In genomic region chr6:11223296-11223695, GRCh38 we compare ENCODE assay signal across 14 cellular contexts. TPM values are rescaled to one million over a fixed set of nuclear protein-coding genes. Genes with fewer than 3 reads are reported as not detected.
DNase-seq lines count a peak whose midpoint lies in the region; ATAC-seq and TF ChIP-seq lines count a peak whose summit lies in the region.
"Had no signal": no experiment of that assay in that cellular context is flagged by ENCODE, and none has a peak within 500 bp of the region (broad histone marks: within the 10 kb centered on the region; RNA-seq: fewer than 3 reads in every experiment).

No MANE protein-coding gene starts in this region.

- TF ChIP-seq CTCF in right atrium auricular region (IDR thresholded peaks at IDR 0.05) (no peak), uterus (IDR thresholded peaks at IDR 0.05) (no peak), sigmoid colon (IDR thresholded peaks at IDR 0.05) (no peak)

- H3K27me3 Mint-ChIP-seq in memory B cell: no peaks in the 10 kb centered on the region

- ATAC-seq in left ventricle myocardium superior: no peak
- ATAC-seq in memory B cell (ENCODE audit: low read depth): no peak
- ATAC-seq in HG02884 (IDR thresholded peaks at IDR 0.05; ENCODE audit: unreplicated experiment): no peak
- ATAC-seq: activated naive CD4-positive, alpha-beta T cell treated with anti-CD3 and anti-CD28 coated beads, Interleukin-2, amount 50 U/mL, for 72 hours had no signal

- TF ChIP-seq POLR2A in uterus (IDR thresholded peaks at IDR 0.05) (no peak), sigmoid colon (IDR thresholded peaks at IDR 0.05) (no peak)

- H3K4me1 Mint-ChIP-seq in memory B cell: peaks cover 33% of the 10 kb centered on the region

- intact Hi-C loops in left ventricle myocardium superior (cut with micrococcal nuclease): loop anchor here (10.0 kb wide), 1 partner anchor 142 kb away; no protein-coding TSS in a partner anchor
- intact Hi-C loops in uterus (cut with DNase I; ENCODE audit: low total_unique reads): no loop called here
- intact Hi-C loops in sigmoid colon (cut with DNase I): no loop called here

- H3K36me3 ChIP-seq in right atrium auricular region (peaks cover 12% of the 10 kb centered on the region), uterus (no peaks in the 10 kb centered on the region), sigmoid colon (no peaks in the 10 kb centered on the region)

- peaks cover 0 to 61% of the 10 kb centered on the region in 2 donors for H3K4me1 ChIP-seq in right atrium auricular region
- peaks cover 6 to 8% of the 10 kb centered on the region in 2 donors for H3K4me1 ChIP-seq in uterus
- H3K4me1 ChIP-seq in sigmoid colon: peaks cover 0 to 37% (median 12%) of the 10 kb centered on the region in 4 donors

- no peaks in the 10 kb centered on the region for H3K9me3 ChIP-seq in right atrium auricular region
- H3K9me3 ChIP-seq in uterus: no peaks in the 10 kb centered on the region
- no peaks in the 10 kb centered on the region for H3K9me3 ChIP-seq in sigmoid colon

- WGBS in sigmoid colon, 2 donors: 69 to 82% methylated on average over 4 of the region's 4 CpGs

- H3K36me3 Mint-ChIP-seq in memory B cell: peaks cover 20% of the 10 kb centered on the region

- no peak for TF ChIP-seq EP300 in sigmoid colon (IDR thresholded peaks at IDR 0.05)

- H3K27ac Mint-ChIP-seq in memory B cell: peak overlapping the region; percentile 88

- no peak for DNase-seq in right atrium auricular region (ENCODE audit: low spot score)
- DNase-seq in left ventricle myocardium superior: no peak
- peak; percentile 14 for DNase-seq in astrocyte of the hippocampus (ENCODE audit: low read depth, low spot score)
- no peak for DNase-seq in memory B cell (ENCODE audit: low spot score in 2 of 2)
- DNase-seq in uterus: no peak
- DNase-seq in sigmoid colon: no peak
- DNase-seq in NCI-H446 treated with DMSO at 0.1 percent for 48 hours (lab: John Stamatoyannopoulos, UW): no peak
- DNase-seq: cortex of kidney; GM23248; kidney glomerular epithelial cell; stimulated activated CD8-positive, alpha-beta memory T cell treated with anti-CD3 and anti-CD28 coated beads, Interleukin-4, amount 100 ng/mL, for 48 hours had no signal

- H3K4me3 ChIP-seq in right atrium auricular region: peak overlapping the region in 1 of 2 donors; percentile 12
- H3K4me3 ChIP-seq in uterus: no peak overlapping the region
- no peak overlapping the region for H3K4me3 ChIP-seq in sigmoid colon
- H3K4me3 ChIP-seq: GM23248 had no signal

- no peak overlapping the region for H3K4me3 Mint-ChIP-seq in memory B cell

- H3K27me3 ChIP-seq in right atrium auricular region (no peaks in the 10 kb centered on the region), uterus (no peaks in the 10 kb centered on the region), sigmoid colon (no peaks in the 10 kb centered on the region)

- H3K27ac ChIP-seq in right atrium auricular region: peak overlapping the region; percentile 91 to 92
- H3K27ac ChIP-seq in uterus: peak overlapping the region; percentile 73 to 94
- peak overlapping the region in 2 of 4 donors; percentile 51 to 81 for H3K27ac ChIP-seq in sigmoid colon
- H3K27ac ChIP-seq: GM23248, HL-60 had no signal

- no peaks in the 10 kb centered on the region for H3K9me3 Mint-ChIP-seq in memory B cell
- H3K9me3 Mint-ChIP-seq: activated naive CD4-positive, alpha-beta T cell treated with anti-CD3 and anti-CD28 coated beads, Interleukin-2, amount 50 U/mL, for 72 hours had no signal

RNA-seq across cellular contexts. Expression of gene NEDD9, which starts 9.2 kb away (rescaled TPM):
- total RNA-seq in right atrium auricular region (10 to 100 TPM; 47.3 to 56.2 TPM), left ventricle myocardium superior (31.1 TPM), uterus (10 to 100 TPM; 36.2 to 99.1 (median 70.2) TPM), sigmoid colon (10 to 100 TPM; 13.8 to 21.4 (median 20.0) TPM)
- polyA plus RNA-seq in sigmoid colon: 10 to 100 TPM; 20.5 to 42.5 (median 23.4) TPM
